Comparison of ENCODE assay signal across 9 cellular contexts in genomic region chr10:72612203-72612826, GRCh38. TPM values are rescaled to one million over a fixed set of nuclear protein-coding genes. Genes with fewer than 3 reads are reported as not detected.
A peak's percentile ranks its signal among the peaks of the same experiment; 100 is the strongest.
DNase-seq lines count a peak whose midpoint lies in the region; FAIRE-seq and TF ChIP-seq lines count a peak whose summit lies in the region.
"Had no signal": no experiment of that assay in that cellular context is flagged by ENCODE, and none has a peak within 500 bp of the region (broad histone marks: within the 10 kb centered on the region; RNA-seq: fewer than 3 reads in every experiment).

No MANE protein-coding gene starts in this region.

- peaks cover 10% of the 10 kb centered on the region for H3K4me1 ChIP-seq in mucosa of stomach (ENCODE audit: control insufficient read depth, insufficient read depth, low read length)

- FAIRE-seq in D721Med (lab: Jason Lieb, UNC), result no peak

- H3K4me3 ChIP-seq in mucosa of stomach (ENCODE audit: low read length) (no peak overlapping the region), coronary artery (no peak overlapping the region)

- no peak for TF ChIP-seq CTCF in coronary artery (IDR thresholded peaks at IDR 0.05)
- no peak for TF ChIP-seq CTCF in D721Med (IDR thresholded peaks at IDR 0.05; ENCODE audit: insufficient read depth, missing control alignments)

- no peak overlapping the region for H3K27ac ChIP-seq in coronary artery

- H3K9ac ChIP-seq in mucosa of stomach (ENCODE audit: low read length), result peak overlapping the region; percentile 54

- H3K27me3 ChIP-seq in mucosa of stomach (ENCODE audit: control insufficient read depth, insufficient read depth, low read length), result no peaks in the 10 kb centered on the region

- no peaks in the 10 kb centered on the region for H3K36me3 ChIP-seq in mucosa of stomach (ENCODE audit: control insufficient read depth, insufficient read depth, low read length)

- no peaks in the 10 kb centered on the region for H3K9me3 ChIP-seq in mucosa of stomach (ENCODE audit: control insufficient read depth, low read length)

- DNase-seq in EH (ENCODE audit: low read depth) (peak; percentile 54), NCI-H2081 (lab: John Stamatoyannopoulos, UW) (peak; percentile 68 to 88), cerebellum (ENCODE audit: low spot score) (peak; percentile 21), coronary artery (ENCODE audit: low spot score) (no peak), mucosa of gallbladder (ENCODE audit: low spot score) (no peak), D721Med (ENCODE audit: insufficient read length, low spot score) (no peak)
- DNase-seq in activated naive CD4-positive, alpha-beta T cell (lab: John Stamatoyannopoulos, UW), result no peak
- DNase-seq: stimulated activated CD4-positive, alpha-beta T cell treated with anti-CD3 and anti-CD28 coated beads, Interleukin-15, amount 100 ng/mL, for 24 hours had no signal

RNA-seq across cellular contexts. Expression of gene MICU1, which starts 13.6 kb away (rescaled TPM):
- total RNA-seq in cerebellum, result 51.1 TPM
- total RNA-seq in mucosa of gallbladder, result 42.0 TPM

Comparison
In these comparisons a context has a peak if more than half of its experiments do, and no peak if none do; other contexts are left out.
1. DNase-seq: peak in EH (single experiment), NCI-H2081 (2 of 2) and cerebellum (single experiment); none in coronary artery (single experiment), activated naive CD4-positive, alpha-beta T cell (0 of 4), mucosa of gallbladder (single experiment) and D721Med (single experiment).